ENCODE assay signal across 9 cellular contexts in the genomic region with DNA sequence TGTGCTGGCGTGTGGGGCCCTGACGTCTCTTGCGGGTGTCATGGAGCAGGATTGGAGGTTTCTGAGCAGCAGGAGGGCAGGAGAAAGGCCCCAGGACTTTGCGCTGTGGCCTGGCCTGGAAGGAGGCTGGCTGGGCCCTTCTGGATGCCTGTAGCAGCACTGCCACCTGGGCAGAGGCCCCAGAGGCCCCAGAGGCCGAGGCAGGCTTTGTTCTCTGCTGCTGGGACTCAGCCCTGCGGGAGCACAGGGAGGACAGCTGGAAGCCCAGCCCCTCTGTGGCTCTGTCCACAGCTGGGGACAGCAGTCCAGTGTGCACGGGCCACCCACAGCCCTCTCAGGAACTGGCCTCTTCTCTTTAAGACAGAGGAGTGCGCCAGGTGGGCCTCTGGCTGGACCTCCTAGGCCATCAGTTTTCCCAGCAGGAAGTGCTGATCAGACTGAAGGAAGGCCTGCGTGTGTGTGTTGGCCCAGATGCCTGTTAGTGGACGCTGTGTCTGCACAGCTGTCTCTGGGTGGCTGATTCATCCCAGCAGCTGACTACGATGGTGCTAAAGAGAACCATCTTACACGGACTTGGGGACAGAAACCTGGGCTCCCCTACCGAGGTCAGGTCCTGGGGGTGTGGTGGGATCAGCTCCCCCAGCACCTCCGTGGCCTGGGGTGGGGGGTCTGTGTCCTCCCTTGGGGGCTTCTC. TPM values are rescaled to one million over a fixed set of nuclear protein-coding genes. Genes with fewer than 3 reads are reported as not detected.
DNase-seq lines count a peak whose midpoint lies in the region; ATAC-seq and TF ChIP-seq lines count a peak whose summit lies in the region.
"Had no signal": no experiment of that assay in that cellular context is flagged by ENCODE, and none has a peak within 500 bp of the region (broad histone marks: within the 10 kb centered on the region; RNA-seq: fewer than 3 reads in every experiment).

No MANE protein-coding gene starts in this region.

- TF ChIP-seq CTCF in dorsolateral prefrontal cortex (IDR thresholded peaks at IDR 0.05 in 54 of 56, conservative IDR thresholded peaks at IDR 0.05 in 2 of 56; ENCODE audit: low read depth in 1 of 56, partially characterized antibody in 56 of 56) (no peak), nephron progenitor cell (IDR thresholded peaks at IDR 0.05) (no peak)

- H3K27ac Mint-ChIP-seq in CD4-positive, CD25-positive, alpha-beta regulatory T cell: peak overlapping the region; percentile 14 to 80 (median 67)
- H3K27ac Mint-ChIP-seq in nephron progenitor cell: peak overlapping the region; percentile 92

- intact Hi-C loops in dorsolateral prefrontal cortex (cut with DNase I): no loop called here

- H3K4me3 ChIP-seq in CD4-positive, CD25-positive, alpha-beta regulatory T cell (ENCODE audit: low read depth, low read length): no peak overlapping the region
- no peak overlapping the region for H3K4me3 ChIP-seq in dorsolateral prefrontal cortex

- H3K27ac ChIP-seq in CD4-positive, CD25-positive, alpha-beta regulatory T cell (ENCODE audit: insufficient read depth, low read length, poor library complexity, severe bottlenecking): peak overlapping the region; percentile 90
- peak overlapping the region in 55 of 59 donors; percentile 2 to 89 (median 67) for H3K27ac ChIP-seq in dorsolateral prefrontal cortex

- H3K9me3 ChIP-seq in CD4-positive, CD25-positive, alpha-beta regulatory T cell (ENCODE audit: control insufficient read depth in 2 of 2, low read length in 2 of 2): no peaks in the 10 kb centered on the region

- no peak overlapping the region for H3K4me3 Mint-ChIP-seq in CD4-positive, CD25-positive, alpha-beta regulatory T cell
- no peak overlapping the region for H3K4me3 Mint-ChIP-seq in nephron progenitor cell

- H3K27me3 Mint-ChIP-seq in CD4-positive, CD25-positive, alpha-beta regulatory T cell: no peaks in the 10 kb centered on the region
- peaks cover 3% of the 10 kb centered on the region for H3K27me3 Mint-ChIP-seq in nephron progenitor cell (ENCODE audit: low read depth, poor library complexity)

- ATAC-seq in CD4-positive, CD25-positive, alpha-beta regulatory T cell (ENCODE audit: low read depth in 2 of 2): no peak
- ATAC-seq in GM21515 (IDR thresholded peaks at IDR 0.05; ENCODE audit: unreplicated experiment) (no peak), HG02623 (IDR thresholded peaks at IDR 0.05; ENCODE audit: unreplicated experiment) (no peak), HG03439 (IDR thresholded peaks at IDR 0.05; ENCODE audit: unreplicated experiment) (no peak)

- H3K36me3 ChIP-seq in CD4-positive, CD25-positive, alpha-beta regulatory T cell (ENCODE audit: control insufficient read depth, insufficient read depth, low read length): peaks cover 14% of the 10 kb centered on the region

- H3K9me3 Mint-ChIP-seq in CD4-positive, CD25-positive, alpha-beta regulatory T cell: no peaks in the 10 kb centered on the region
- no peaks in the 10 kb centered on the region for H3K9me3 Mint-ChIP-seq in nephron progenitor cell

- DNase-seq in CD4-positive, CD25-positive, alpha-beta regulatory T cell: no peak
- DNase-seq in NCI-H2081 (lab: John Stamatoyannopoulos, UW) (peak; percentile 72 to 85), dorsolateral prefrontal cortex (peak in 3 of 10 donors; percentile 64 to 77 (median 69)), nephron progenitor cell (no peak), UCSD-AML1 (lab: John Stamatoyannopoulos, UW; ENCODE audit: unreplicated experiment) (no peak)
- DNase-seq: head of caudate nucleus had no signal

- H3K4me1 Mint-ChIP-seq in CD4-positive, CD25-positive, alpha-beta regulatory T cell: peaks cover 14 to 50% (median 28%) of the 10 kb centered on the region in 4 donors
- H3K4me1 Mint-ChIP-seq in nephron progenitor cell: peaks cover 80% of the 10 kb centered on the region

- peaks cover 14% of the 10 kb centered on the region for H3K36me3 Mint-ChIP-seq in CD4-positive, CD25-positive, alpha-beta regulatory T cell
- H3K36me3 Mint-ChIP-seq in nephron progenitor cell (ENCODE audit: low read depth): peaks cover 16% of the 10 kb centered on the region

- peaks cover 40% of the 10 kb centered on the region for H3K4me1 ChIP-seq in CD4-positive, CD25-positive, alpha-beta regulatory T cell (ENCODE audit: control insufficient read depth, insufficient read depth, low read length, poor library complexity, severe bottlenecking)

- H3K27me3 ChIP-seq in CD4-positive, CD25-positive, alpha-beta regulatory T cell (ENCODE audit: control insufficient read depth, insufficient read depth, low read length): no peaks in the 10 kb centered on the region
- H3K27me3 ChIP-seq in dorsolateral prefrontal cortex: no peaks in the 10 kb centered on the region

RNA-seq across cellular contexts. Expression of a gene that starts 26.8 kb away (rescaled TPM):
- not detected for total RNA-seq in CD4-positive, CD25-positive, alpha-beta regulatory T cell
- under 1 TPM in 1 of 4 donors, not detected in 3; 0.07 TPM for polyA plus RNA-seq in CD4-positive, CD25-positive, alpha-beta regulatory T cell
- under 1 TPM in 5 of 120 experiments, not detected in 115; 0.12 to 0.39 (median 0.36) TPM for total RNA-seq in dorsolateral prefrontal cortex

Comparison
In these comparisons a context has a peak if more than half of its experiments do, and no peak if none do; other contexts are left out.
1. DNase-seq: peak in NCI-H2081 (2 of 2); none in CD4-positive, CD25-positive, alpha-beta regulatory T cell (0 of 3), nephron progenitor cell (single experiment) and UCSD-AML1 (single experiment).